Comparison of ENCODE assay signal across 1 cellular context in genomic region chr12:6500466-6500865, GRCh38.
TF ChIP-seq lines count a peak whose summit lies in the region.

No MANE protein-coding gene starts in this region.

TF ChIP-seq in WTC11, 78 proteins besides CTCF, POLR2A, EP300 and RAD21 (continued from another document):
- TF ChIP-seq ARID4B (CRISPR knock-in tag; IDR thresholded peaks at IDR 0.05; ENCODE audit: borderline replicate concordance) (no peak), GRHL2 (CRISPR knock-in tag; IDR thresholded peaks at IDR 0.05; ENCODE audit: insufficient replicate concordance, severe bottlenecking) (no peak), PRDM15 (CRISPR knock-in tag; IDR thresholded peaks at IDR 0.05) (no peak)
